Comparison of ENCODE assay signal across 17 cellular contexts in the genomic region with DNA sequence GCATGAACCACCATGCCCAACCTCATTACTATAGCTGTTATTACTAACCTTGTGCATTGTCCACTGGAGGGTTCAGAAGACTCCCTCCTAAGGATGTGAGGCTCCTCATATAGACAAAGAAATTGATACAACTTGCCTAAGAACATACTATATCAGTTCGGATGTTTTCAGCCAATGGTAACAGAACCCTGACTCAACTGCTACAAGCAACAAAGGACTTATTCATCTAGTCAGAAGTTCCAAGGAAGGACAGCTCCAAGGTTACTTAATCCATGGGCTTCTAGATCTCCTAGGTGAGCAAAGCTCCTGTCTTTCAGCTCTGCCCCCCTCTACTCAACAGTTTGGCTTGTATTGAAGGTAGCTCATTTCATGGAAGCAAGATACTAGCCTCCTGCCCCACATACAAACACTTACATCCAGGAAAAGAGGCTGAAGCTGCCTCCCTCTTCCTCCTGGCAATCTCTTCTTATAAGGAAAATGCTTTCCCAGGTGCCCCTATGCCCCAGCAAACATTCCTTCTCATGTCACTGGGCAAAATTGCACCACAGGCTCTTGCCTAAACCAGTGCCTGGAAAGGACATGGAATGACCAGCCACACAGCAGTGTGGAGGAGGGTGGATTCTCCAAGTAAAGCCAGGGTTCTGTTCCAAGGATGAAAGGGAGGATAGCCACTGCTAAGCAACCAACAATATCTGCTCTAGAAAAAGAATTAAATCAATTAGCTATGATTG.
"Had no signal": no experiment of that assay in that cellular context is flagged by ENCODE, and none has a peak within 500 bp of the region (broad histone marks: within the 10 kb centered on the region; RNA-seq: fewer than 3 reads in every experiment).

No MANE protein-coding gene starts in this region.

- H3K27ac ChIP-seq: transverse colon had no signal

- DNase-seq: activated CD4-positive, alpha-beta T cell treated with anti-CD3 and anti-CD28 coated beads for 48 hours; activated CD4-positive, CD25-positive, alpha-beta regulatory T cell; activated CD8-positive, alpha-beta T cell treated with anti-CD3 and anti-CD28 coated beads for 36 hours; activated naive CD4-positive, alpha-beta T cell treated with anti-CD3 and anti-CD28 coated beads for 36 hours; activated T-cell treated with anti-CD3 and anti-CD28 coated beads, Interleukin-2, amount 50 U/mL, for 24 hours; central memory CD4-positive, alpha-beta T cell; endodermal cell; immature natural killer cell; mesendoderm; natural killer cell; SK-N-SH; stimulated activated CD4-positive, alpha-beta T cell treated with anti-CD3 and anti-CD28 coated beads, Interleukin-12 subunit alpha, Interleukin-12 subunit beta, amount 100 ng/mL, for 4 hours; stimulated activated naive CD8-positive, alpha-beta T cell treated with anti-CD3 and anti-CD28 coated beads, Interleukin-15, Interleukin-2, amounts not matched to agents 100 U/mL and 50 U/mL, for 24 hours; T-cell; T-helper 9 cell; transverse colon had no signal

- H3K4me3 ChIP-seq: transverse colon had no signal

- H3K9me3 ChIP-seq: SK-N-SH, transverse colon had no signal

- FAIRE-seq: colon had no signal

- H3K9ac ChIP-seq: SK-N-SH had no signal

- ATAC-seq: activated CD8-positive, alpha-beta T cell treated with anti-CD3 and anti-CD28 coated beads for 36 hours; natural killer cell; stimulated activated naive CD8-positive, alpha-beta T cell treated with anti-CD3 and anti-CD28 coated beads, Interleukin-15, Interleukin-2, amounts not matched to agents 100 U/mL and 50 U/mL, for 24 hours; T-cell had no signal

- H3K4me1 ChIP-seq: transverse colon had no signal

- H3K4me2 ChIP-seq: SK-N-SH had no signal

- H3K36me3 ChIP-seq: transverse colon had no signal
